Comparison of ENCODE assay signal across 15 cellular contexts in the genomic region with DNA sequence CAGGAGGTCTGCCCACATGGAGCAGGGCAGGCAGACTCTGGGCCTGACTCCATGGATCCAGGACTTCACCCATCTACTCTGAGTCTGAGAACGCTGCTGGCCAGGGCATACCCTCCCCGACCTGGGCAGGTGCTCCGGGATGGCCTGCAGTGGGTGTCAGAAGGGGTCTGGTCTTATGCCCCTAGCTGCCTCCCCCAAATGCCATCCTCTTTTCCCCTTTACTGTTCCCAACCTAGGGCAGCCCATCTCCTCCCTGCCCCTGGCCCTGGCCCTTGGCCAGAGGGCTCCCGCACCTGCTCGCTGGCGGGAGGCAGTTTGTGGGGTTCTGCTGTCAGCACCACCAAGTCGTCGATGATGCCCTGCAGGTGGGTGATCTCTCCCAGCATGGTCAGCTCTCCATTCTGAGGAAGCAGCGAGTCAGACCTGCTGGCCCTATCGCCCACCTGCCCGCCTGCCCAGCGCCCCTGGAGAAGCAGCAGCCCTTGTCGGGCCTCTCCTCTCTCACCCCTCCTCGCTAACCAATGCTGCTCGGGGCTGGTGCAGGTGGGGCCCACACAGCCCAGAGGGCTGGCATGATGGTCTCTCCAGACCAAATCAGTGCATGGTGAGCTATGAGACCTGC. TPM values are rescaled to one million over a fixed set of nuclear protein-coding genes. Genes with fewer than 3 reads are reported as not detected.
"Had no signal": no experiment of that assay in that cellular context is flagged by ENCODE, and none has a peak within 500 bp of the region (broad histone marks: within the 10 kb centered on the region; RNA-seq: fewer than 3 reads in every experiment).

No MANE protein-coding gene starts in this region.

- DNase-seq: activated CD4-positive, alpha-beta memory T cell treated with anti-CD3 and anti-CD28 coated beads, Interleukin-2, amount 10 ng/mL, durations not matched to agents 7 days and 5 days; activated naive CD4-positive, alpha-beta T cell treated with anti-CD3 and anti-CD28 coated beads, Interleukin-2, amount 50 U/mL, for 16 hours; activated T-cell treated with anti-CD3 and anti-CD28 coated beads, Interleukin-2, amount 50 U/mL, for 24 hours; effector CD4-positive, alpha-beta T cell; foreskin keratinocyte; retina; small intestine; stimulated activated naive CD8-positive, alpha-beta T cell treated with anti-CD3 and anti-CD28 coated beads, Interleukin-15, Interleukin-2, amounts not matched to agents 100 U/mL and 50 U/mL, for 24 hours had no signal

- H3K27ac Mint-ChIP-seq: activated CD4-positive, alpha-beta memory T cell treated with anti-CD3 and anti-CD28 coated beads, Interleukin-2, amount 10 ng/mL, durations not matched to agents 7 days and 5 days; activated T-cell treated with anti-CD3 and anti-CD28 coated beads, Interleukin-2, amount 50 U/mL, for 24 hours; memory B cell had no signal

- ATAC-seq: foreskin keratinocyte; heart left ventricle; naive thymus-derived CD8-positive, alpha-beta T cell; stimulated activated naive CD8-positive, alpha-beta T cell treated with anti-CD3 and anti-CD28 coated beads, Interleukin-15, Interleukin-2, amounts not matched to agents 100 U/mL and 50 U/mL, for 24 hours had no signal

- H3K27me3 ChIP-seq: cardiac muscle cell, foreskin keratinocyte, heart left ventricle, suprapubic skin had no signal

- H3K4me3 ChIP-seq: cardiac muscle cell, coronary artery, heart left ventricle, suprapubic skin had no signal

- H3K4me3 Mint-ChIP-seq: activated CD4-positive, alpha-beta memory T cell treated with anti-CD3 and anti-CD28 coated beads, Interleukin-2, amount 10 ng/mL, durations not matched to agents 7 days and 5 days; activated T-cell treated with anti-CD3 and anti-CD28 coated beads, Interleukin-2, amount 50 U/mL, for 24 hours; memory B cell; naive thymus-derived CD8-positive, alpha-beta T cell had no signal

- H3K27ac ChIP-seq: cardiac muscle cell, foreskin keratinocyte, suprapubic skin had no signal

- H3K4me1 Mint-ChIP-seq: memory B cell had no signal

- H3K9me3 Mint-ChIP-seq: activated CD4-positive, alpha-beta memory T cell treated with anti-CD3 and anti-CD28 coated beads, Interleukin-2, amount 10 ng/mL, durations not matched to agents 7 days and 5 days; activated T-cell treated with anti-CD3 and anti-CD28 coated beads, Interleukin-2, amount 50 U/mL, for 24 hours; memory B cell; naive thymus-derived CD8-positive, alpha-beta T cell had no signal

- H3K9me3 ChIP-seq: heart left ventricle, suprapubic skin had no signal

RNA-seq across cellular contexts. Expression of a gene that starts 31.3 kb away (rescaled TPM):
- total RNA-seq: activated CD4-positive, alpha-beta memory T cell treated with anti-CD3 and anti-CD28 coated beads, Interleukin-2, amount 10 ng/mL, durations not matched to agents 7 days and 5 days; cardiac muscle cell; T-helper 1 cell treated with Interleukin-12 subunit alpha and Interleukin-12 subunit beta and Interleukin-4 antibody, amounts not matched to agents 30 ng/mL and 1 ng/mL, for 36 hours had no signal
- polyA plus RNA-seq: cardiac muscle cell; naive thymus-derived CD8-positive, alpha-beta T cell had no signal
